ENCODE assay signal across 21 cellular contexts in the genomic region with DNA sequence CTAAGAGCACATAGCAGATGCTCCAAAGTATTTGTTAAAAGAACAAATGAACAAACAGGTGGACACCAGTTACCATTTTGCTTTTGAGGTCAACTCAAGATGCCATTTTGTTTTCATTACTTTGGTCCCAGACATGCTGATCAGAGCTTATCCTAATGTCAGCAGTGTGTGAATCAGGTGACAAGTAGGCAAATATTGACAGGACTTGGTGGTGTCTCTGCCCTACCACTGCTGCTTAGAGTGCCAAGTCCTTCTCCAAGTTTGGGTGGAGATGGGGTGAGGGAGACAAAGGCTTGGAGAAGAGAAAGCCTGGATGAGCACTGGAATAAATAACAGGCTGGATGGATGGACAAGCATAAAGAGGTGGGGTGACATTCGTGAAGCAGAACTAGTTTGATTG. TPM values are rescaled to one million over a fixed set of nuclear protein-coding genes. Genes with fewer than 3 reads are reported as not detected.
DNase-seq lines count a peak whose midpoint lies in the region; ATAC-seq, FAIRE-seq and TF ChIP-seq lines count a peak whose summit lies in the region.
"Had no signal": no experiment of that assay in that cellular context is flagged by ENCODE, and none has a peak within 500 bp of the region (broad histone marks: within the 10 kb centered on the region; RNA-seq: fewer than 3 reads in every experiment).

No MANE protein-coding gene starts in this region.

- intact Hi-C loops in CD8-positive, alpha-beta T cell (cut with DNase I, micrococcal nuclease): no loop called here
- intact Hi-C loops in left colon (cut with DNase I, micrococcal nuclease): no loop called here

- no peak for ATAC-seq in CD8-positive, alpha-beta T cell
- ATAC-seq in left colon: peak; percentile 41
- ATAC-seq: GM12878, GM23338 had no signal

- CTCF ChIA-PET in CD8-positive, alpha-beta T cell (lab: Charles Lee): no interaction called here

- no peak for TF ChIP-seq CTCF in CD8-positive, alpha-beta T cell (IDR thresholded peaks at IDR 0.05)

- H3K4me1 Mint-ChIP-seq in CD8-positive, alpha-beta T cell (ENCODE audit: low read depth): no peaks in the 10 kb centered on the region
- H3K4me1 Mint-ChIP-seq: CD4-positive, CD25-positive, alpha-beta regulatory T cell had no signal

- H3K27ac Mint-ChIP-seq in CD8-positive, alpha-beta T cell: peak overlapping the region; percentile 18
- H3K27ac Mint-ChIP-seq: GM23338 had no signal

- TF ChIP-seq POLR2A in GM12891 (IDR thresholded peaks at IDR 0.05; ENCODE audit: low read depth, low read length): no peak

- no peaks in the 10 kb centered on the region for H3K36me3 ChIP-seq in CD8-positive, alpha-beta T cell (ENCODE audit: insufficient read depth, low read length)
- H3K36me3 ChIP-seq: BE2C had no signal

- DNase-seq in CD8-positive, alpha-beta T cell: no peak
- no peak for DNase-seq in GM12891 (ENCODE audit: insufficient read length, low spot score)
- no peak for DNase-seq in left colon
- peak; percentile 12 for DNase-seq in mucosa of gallbladder (ENCODE audit: low spot score)
- no peak for DNase-seq in activated effector memory CD4-positive, alpha-beta T cell treated with Interleukin-2 at 50 U/mL for 16 hours
- DNase-seq in activated CD4-positive, CD25-positive, alpha-beta regulatory T cell (lab: John Stamatoyannopoulos, UW): no peak
- no peak for DNase-seq in epidermal melanocyte (ENCODE audit: insufficient read length, low spot score)
- DNase-seq: ACHN; BE2C; C1 segment of cervical spinal cord; Caco-2; CD4-positive, CD25-positive, alpha-beta regulatory T cell; DND-41; EL; HCEC 1CT; KG1 had no signal

- H3K27me3 ChIP-seq in CD8-positive, alpha-beta T cell (ENCODE audit: insufficient read depth, low read length): no peaks in the 10 kb centered on the region
- H3K27me3 ChIP-seq: BE2C had no signal

- POLR2A ChIA-PET in CD8-positive, alpha-beta T cell (lab: Charles Lee): no interaction called here

- no peaks in the 10 kb centered on the region for H3K36me3 Mint-ChIP-seq in CD8-positive, alpha-beta T cell
- H3K36me3 Mint-ChIP-seq: CD4-positive, CD25-positive, alpha-beta regulatory T cell had no signal

- no peaks in the 10 kb centered on the region for H3K9me3 Mint-ChIP-seq in CD8-positive, alpha-beta T cell
- H3K9me3 Mint-ChIP-seq: GM23338 had no signal

- no peaks in the 10 kb centered on the region for H3K4me1 ChIP-seq in CD8-positive, alpha-beta T cell (ENCODE audit: insufficient read depth, low read length)
- H3K4me1 ChIP-seq: BE2C had no signal

- no peak overlapping the region for H3K4me3 ChIP-seq in CD8-positive, alpha-beta T cell (ENCODE audit: low read depth, low read length)
- H3K4me3 ChIP-seq: GM12878, GM23338 had no signal

- H3K9me3 ChIP-seq in CD8-positive, alpha-beta T cell (ENCODE audit: low read length): no peaks in the 10 kb centered on the region
- H3K9me3 ChIP-seq: BE2C, Caco-2 had no signal

- peak; percentile 51 for FAIRE-seq in GM12891 (lab: Jason Lieb, UNC)
- FAIRE-seq: A204.1, D721Med, GM12878, H54 had no signal

- H3K27me3 Mint-ChIP-seq in CD8-positive, alpha-beta T cell (ENCODE audit: low read depth): no peaks in the 10 kb centered on the region
- H3K27me3 Mint-ChIP-seq: CD4-positive, CD25-positive, alpha-beta regulatory T cell had no signal

- H3K4me3 Mint-ChIP-seq in CD8-positive, alpha-beta T cell: no peak overlapping the region
- H3K4me3 Mint-ChIP-seq: CD4-positive, CD25-positive, alpha-beta regulatory T cell; GM23338 had no signal

- H3K27ac ChIP-seq in CD8-positive, alpha-beta T cell (ENCODE audit: low read depth, low read length): no peak overlapping the region

TF ChIP-seq in GM12891, 5 proteins besides CTCF, POLR2A, EP300 and RAD21:
- TF ChIP-seq TAF1 (IDR thresholded peaks at IDR 0.05; ENCODE audit: low read depth, low read length) (no peak), POLR2AphosphoS5 (IDR thresholded peaks at IDR 0.05; ENCODE audit: low read depth, low read length) (no peak), POU2F2 (IDR thresholded peaks at IDR 0.05; ENCODE audit: low read depth, low read length) (no peak), PAX5 (IDR thresholded peaks at IDR 0.05; ENCODE audit: insufficient read depth, low read length, severe bottlenecking) (no peak)
TF ChIP-seq in GM12891: peak in this region for 0.

RNA-seq across cellular contexts. Expression of a gene that starts 38.7 kb away (rescaled TPM):
- 10 to 100 TPM; 14.8 to 16.3 TPM for total RNA-seq in CD8-positive, alpha-beta T cell
- polyA plus RNA-seq in GM12891 (2012; ENCODE audit: low read depth, missing spikeins): 31.1 TPM
- total RNA-seq in left colon: 10 to 100 TPM; 33.3 to 34.0 TPM
- 58.5 TPM for total RNA-seq in mucosa of gallbladder
